Comparison of ENCODE assay signal across 1 cellular context in the genomic region with DNA sequence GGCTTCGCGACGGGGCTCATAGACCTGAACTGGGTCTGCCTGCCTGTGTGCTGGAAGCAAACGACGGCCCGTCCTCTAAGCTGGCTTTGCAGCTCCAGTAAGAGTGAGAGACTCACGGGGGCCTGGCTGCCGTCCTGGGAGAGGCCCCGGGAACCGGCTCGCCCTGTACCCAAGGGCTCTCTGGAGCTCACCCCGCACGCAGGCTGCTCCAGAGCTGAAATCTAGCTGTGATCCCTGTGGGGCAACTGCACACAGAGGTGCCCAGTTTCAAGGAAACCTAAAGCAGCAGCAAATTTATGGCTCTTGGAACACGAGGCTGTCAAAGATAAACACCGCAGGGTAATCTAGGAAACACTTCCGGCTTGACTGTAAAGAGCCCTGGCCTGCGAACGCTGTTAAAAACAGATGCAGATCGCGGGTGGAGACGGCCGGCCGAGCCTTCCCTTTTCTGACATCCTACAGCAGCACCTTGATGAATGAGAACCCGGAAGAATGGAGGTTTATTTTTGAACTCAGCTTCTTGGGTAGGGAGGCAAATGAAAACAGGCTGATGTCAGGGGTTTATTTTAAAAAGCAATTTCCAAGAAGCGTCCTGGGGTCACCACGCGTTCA.
TF ChIP-seq lines count a peak whose summit lies in the region.

No MANE protein-coding gene starts in this region.

TF ChIP-seq in K562, 482 proteins besides CTCF, POLR2A, EP300 and RAD21 (continued from another document and continues in another):
- TF ChIP-seq, protein P1, sequence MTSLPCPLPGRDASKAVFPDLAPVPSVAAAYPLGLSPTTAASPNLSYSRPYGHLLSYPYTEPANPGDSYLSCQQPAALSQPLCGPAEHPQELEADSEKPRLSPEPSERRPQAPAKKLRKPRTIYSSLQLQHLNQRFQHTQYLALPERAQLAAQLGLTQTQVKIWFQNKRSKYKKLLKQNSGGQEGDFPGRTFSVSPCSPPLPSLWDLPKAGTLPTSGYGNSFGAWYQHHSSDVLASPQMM (CRISPR knock-in tag; IDR thresholded peaks at IDR 0.05): no peak
- no peak for TF ChIP-seq POU5F1 (IDR thresholded peaks at IDR 0.05; ENCODE audit: borderline replicate concordance, low read depth, low read length, partially characterized antibody)
- peak; percentile 43; the same call in 1 of the 2 replicates for TF ChIP-seq MTA2 (IDR thresholded peaks at IDR 0.05; ENCODE audit: low read depth)
- no peak for TF ChIP-seq EWSR1 (IDR thresholded peaks at IDR 0.05; ENCODE audit: borderline replicate concordance, low read depth, partially characterized antibody)
- TF ChIP-seq ZNF589 (CRISPR knock-in tag; IDR thresholded peaks at IDR 0.05; ENCODE audit: low read depth): peak; percentile 97
- TF ChIP-seq, protein P2, sequence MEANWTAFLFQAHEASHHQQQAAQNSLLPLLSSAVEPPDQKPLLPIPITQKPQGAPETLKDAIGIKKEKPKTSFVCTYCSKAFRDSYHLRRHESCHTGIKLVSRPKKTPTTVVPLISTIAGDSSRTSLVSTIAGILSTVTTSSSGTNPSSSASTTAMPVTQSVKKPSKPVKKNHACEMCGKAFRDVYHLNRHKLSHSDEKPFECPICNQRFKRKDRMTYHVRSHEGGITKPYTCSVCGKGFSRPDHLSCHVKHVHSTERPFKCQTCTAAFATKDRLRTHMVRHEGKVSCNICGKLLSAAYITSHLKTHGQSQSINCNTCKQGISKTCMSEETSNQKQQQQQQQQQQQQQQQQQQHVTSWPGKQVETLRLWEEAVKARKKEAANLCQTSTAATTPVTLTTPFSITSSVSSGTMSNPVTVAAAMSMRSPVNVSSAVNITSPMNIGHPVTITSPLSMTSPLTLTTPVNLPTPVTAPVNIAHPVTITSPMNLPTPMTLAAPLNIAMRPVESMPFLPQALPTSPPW (CRISPR knock-in tag; IDR thresholded peaks at IDR 0.05): no peak; the same call in 1 of the 2 replicates
- TF ChIP-seq, protein P3, sequence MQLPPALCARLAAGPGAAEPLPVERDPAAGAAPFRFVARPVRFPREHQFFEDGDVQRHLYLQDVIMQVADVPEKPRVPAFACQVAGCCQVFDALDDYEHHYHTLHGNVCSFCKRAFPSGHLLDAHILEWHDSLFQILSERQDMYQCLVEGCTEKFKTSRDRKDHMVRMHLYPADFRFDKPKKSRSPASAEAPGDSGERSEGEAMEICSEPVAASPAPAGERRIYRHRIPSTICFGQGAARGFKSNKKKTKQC (CRISPR knock-in tag; IDR thresholded peaks at IDR 0.05): 0 out of 2 replicates have a peak, but pooled peaks have one; percentile 17
- TF ChIP-seq EGR1 (conservative IDR thresholded peaks at IDR 0.05): no peak
- no peak for TF ChIP-seq ZNF780A (CRISPR knock-in tag; IDR thresholded peaks at IDR 0.05)
- no peak for TF ChIP-seq POLR2B (IDR thresholded peaks at IDR 0.05; ENCODE audit: low read depth, partially characterized antibody)
- TF ChIP-seq PTBP1 (IDR thresholded peaks at IDR 0.05; ENCODE audit: low read depth, low read length): no peak
- TF ChIP-seq SMARCB1 (IDR thresholded peaks at IDR 0.05; ENCODE audit: insufficient read length, low read depth): no peak
- TF ChIP-seq COPS2 (conservative IDR thresholded peaks at IDR 0.05): no peak
- TF ChIP-seq ETS2 (tag; IDR thresholded peaks at IDR 0.05; ENCODE audit: borderline replicate concordance, poor library complexity, severe bottlenecking): no peak
- TF ChIP-seq CEBPB (tag; IDR thresholded peaks at IDR 0.05): no peak
- TF ChIP-seq, protein P4, sequence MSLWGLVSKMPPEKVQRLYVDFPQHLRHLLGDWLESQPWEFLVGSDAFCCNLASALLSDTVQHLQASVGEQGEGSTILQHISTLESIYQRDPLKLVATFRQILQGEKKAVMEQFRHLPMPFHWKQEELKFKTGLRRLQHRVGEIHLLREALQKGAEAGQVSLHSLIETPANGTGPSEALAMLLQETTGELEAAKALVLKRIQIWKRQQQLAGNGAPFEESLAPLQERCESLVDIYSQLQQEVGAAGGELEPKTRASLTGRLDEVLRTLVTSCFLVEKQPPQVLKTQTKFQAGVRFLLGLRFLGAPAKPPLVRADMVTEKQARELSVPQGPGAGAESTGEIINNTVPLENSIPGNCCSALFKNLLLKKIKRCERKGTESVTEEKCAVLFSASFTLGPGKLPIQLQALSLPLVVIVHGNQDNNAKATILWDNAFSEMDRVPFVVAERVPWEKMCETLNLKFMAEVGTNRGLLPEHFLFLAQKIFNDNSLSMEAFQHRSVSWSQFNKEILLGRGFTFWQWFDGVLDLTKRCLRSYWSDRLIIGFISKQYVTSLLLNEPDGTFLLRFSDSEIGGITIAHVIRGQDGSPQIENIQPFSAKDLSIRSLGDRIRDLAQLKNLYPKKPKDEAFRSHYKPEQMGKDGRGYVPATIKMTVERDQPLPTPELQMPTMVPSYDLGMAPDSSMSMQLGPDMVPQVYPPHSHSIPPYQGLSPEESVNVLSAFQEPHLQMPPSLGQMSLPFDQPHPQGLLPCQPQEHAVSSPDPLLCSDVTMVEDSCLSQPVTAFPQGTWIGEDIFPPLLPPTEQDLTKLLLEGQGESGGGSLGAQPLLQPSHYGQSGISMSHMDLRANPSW (CRISPR knock-in tag; IDR thresholded peaks at IDR 0.05): no peak
- TF ChIP-seq PHF21A (IDR thresholded peaks at IDR 0.05; ENCODE audit: borderline replicate concordance, low read depth): no peak
- TF ChIP-seq RB1 (IDR thresholded peaks at IDR 0.05; ENCODE audit: low read depth): no peak
- 0 out of 2 replicates have a peak, but pooled peaks have one; percentile 50 for TF ChIP-seq KLF1 (tag; IDR thresholded peaks at IDR 0.05)
- no peak for TF ChIP-seq PTRF (tag; IDR thresholded peaks at IDR 0.05)
- no peak for TF ChIP-seq MCM7 (IDR thresholded peaks at IDR 0.05)
- TF ChIP-seq NR4A1 (CRISPR knock-in tag; IDR thresholded peaks at IDR 0.05): no peak
- TF ChIP-seq NR4A1 (tag; IDR thresholded peaks at IDR 0.05): peak; percentile 73; the same call in 1 of the 2 replicates
- TF ChIP-seq ZNF436 (CRISPR knock-in tag; IDR thresholded peaks at IDR 0.05): no peak
- TF ChIP-seq YBX1 (IDR thresholded peaks at IDR 0.05): no peak
- TF ChIP-seq, protein P5, sequence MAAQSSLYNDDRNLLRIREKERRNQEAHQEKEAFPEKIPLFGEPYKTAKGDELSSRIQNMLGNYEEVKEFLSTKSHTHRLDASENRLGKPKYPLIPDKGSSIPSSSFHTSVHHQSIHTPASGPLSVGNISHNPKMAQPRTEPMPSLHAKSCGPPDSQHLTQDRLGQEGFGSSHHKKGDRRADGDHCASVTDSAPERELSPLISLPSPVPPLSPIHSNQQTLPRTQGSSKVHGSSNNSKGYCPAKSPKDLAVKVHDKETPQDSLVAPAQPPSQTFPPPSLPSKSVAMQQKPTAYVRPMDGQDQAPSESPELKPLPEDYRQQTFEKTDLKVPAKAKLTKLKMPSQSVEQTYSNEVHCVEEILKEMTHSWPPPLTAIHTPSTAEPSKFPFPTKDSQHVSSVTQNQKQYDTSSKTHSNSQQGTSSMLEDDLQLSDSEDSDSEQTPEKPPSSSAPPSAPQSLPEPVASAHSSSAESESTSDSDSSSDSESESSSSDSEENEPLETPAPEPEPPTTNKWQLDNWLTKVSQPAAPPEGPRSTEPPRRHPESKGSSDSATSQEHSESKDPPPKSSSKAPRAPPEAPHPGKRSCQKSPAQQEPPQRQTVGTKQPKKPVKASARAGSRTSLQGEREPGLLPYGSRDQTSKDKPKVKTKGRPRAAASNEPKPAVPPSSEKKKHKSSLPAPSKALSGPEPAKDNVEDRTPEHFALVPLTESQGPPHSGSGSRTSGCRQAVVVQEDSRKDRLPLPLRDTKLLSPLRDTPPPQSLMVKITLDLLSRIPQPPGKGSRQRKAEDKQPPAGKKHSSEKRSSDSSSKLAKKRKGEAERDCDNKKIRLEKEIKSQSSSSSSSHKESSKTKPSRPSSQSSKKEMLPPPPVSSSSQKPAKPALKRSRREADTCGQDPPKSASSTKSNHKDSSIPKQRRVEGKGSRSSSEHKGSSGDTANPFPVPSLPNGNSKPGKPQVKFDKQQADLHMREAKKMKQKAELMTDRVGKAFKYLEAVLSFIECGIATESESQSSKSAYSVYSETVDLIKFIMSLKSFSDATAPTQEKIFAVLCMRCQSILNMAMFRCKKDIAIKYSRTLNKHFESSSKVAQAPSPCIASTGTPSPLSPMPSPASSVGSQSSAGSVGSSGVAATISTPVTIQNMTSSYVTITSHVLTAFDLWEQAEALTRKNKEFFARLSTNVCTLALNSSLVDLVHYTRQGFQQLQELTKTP (IDR thresholded peaks at IDR 0.05; ENCODE audit: low read depth in 1 of 2, partially characterized antibody in 2 of 2): peak in 1 of 2 experiments; percentile 65
- TF ChIP-seq ASH1L (IDR thresholded peaks at IDR 0.05; ENCODE audit: borderline replicate concordance, low read depth, partially characterized antibody): peak; percentile 39
- TF ChIP-seq MBD2 (IDR thresholded peaks at IDR 0.05; ENCODE audit: borderline replicate concordance, low read depth): peak; percentile 60
- no peak for TF ChIP-seq SRF (CRISPR knock-in tag; IDR thresholded peaks at IDR 0.05)
- TF ChIP-seq, protein P6, sequence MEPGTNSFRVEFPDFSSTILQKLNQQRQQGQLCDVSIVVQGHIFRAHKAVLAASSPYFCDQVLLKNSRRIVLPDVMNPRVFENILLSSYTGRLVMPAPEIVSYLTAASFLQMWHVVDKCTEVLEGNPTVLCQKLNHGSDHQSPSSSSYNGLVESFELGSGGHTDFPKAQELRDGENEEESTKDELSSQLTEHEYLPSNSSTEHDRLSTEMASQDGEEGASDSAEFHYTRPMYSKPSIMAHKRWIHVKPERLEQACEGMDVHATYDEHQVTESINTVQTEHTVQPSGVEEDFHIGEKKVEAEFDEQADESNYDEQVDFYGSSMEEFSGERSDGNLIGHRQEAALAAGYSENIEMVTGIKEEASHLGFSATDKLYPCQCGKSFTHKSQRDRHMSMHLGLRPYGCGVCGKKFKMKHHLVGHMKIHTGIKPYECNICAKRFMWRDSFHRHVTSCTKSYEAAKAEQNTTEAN (CRISPR knock-in tag; IDR thresholded peaks at IDR 0.05): no peak
- TF ChIP-seq, protein P7, sequence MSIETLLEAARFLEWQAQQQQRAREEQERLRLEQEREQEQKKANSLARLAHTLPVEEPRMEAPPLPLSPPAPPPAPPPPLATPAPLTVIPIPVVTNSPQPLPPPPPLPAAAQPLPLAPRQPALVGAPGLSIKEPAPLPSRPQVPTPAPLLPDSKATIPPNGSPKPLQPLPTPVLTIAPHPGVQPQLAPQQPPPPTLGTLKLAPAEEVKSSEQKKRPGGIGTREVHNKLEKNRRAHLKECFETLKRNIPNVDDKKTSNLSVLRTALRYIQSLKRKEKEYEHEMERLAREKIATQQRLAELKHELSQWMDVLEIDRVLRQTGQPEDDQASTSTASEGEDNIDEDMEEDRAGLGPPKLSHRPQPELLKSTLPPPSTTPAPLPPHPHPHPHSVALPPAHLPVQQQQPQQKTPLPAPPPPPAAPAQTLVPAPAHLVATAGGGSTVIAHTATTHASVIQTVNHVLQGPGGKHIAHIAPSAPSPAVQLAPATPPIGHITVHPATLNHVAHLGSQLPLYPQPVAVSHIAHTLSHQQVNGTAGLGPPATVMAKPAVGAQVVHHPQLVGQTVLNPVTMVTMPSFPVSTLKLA (conservative IDR thresholded peaks at IDR 0.05): peak; percentile 88 to 93
- TF ChIP-seq EZH2 (IDR thresholded peaks at IDR 0.05; ENCODE audit: borderline replicate concordance, low read depth, low read length): no peak
- no peak; the same call in none of the 2 replicates for TF ChIP-seq CREM (IDR thresholded peaks at IDR 0.05; ENCODE audit: low read depth)
- TF ChIP-seq ZNF232 (CRISPR knock-in tag; IDR thresholded peaks at IDR 0.05): no peak
- TF ChIP-seq, protein P8, sequence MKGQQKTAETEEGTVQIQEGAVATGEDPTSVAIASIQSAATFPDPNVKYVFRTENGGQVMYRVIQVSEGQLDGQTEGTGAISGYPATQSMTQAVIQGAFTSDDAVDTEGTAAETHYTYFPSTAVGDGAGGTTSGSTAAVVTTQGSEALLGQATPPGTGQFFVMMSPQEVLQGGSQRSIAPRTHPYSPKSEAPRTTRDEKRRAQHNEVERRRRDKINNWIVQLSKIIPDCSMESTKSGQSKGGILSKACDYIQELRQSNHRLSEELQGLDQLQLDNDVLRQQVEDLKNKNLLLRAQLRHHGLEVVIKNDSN (CRISPR knock-in tag; IDR thresholded peaks at IDR 0.05): 0 out of 2 replicates have a peak, but pooled peaks have one; percentile 30
- TF ChIP-seq SMARCA5 (IDR thresholded peaks at IDR 0.05): no peak
- TF ChIP-seq MAFG (tag; conservative IDR thresholded peaks at IDR 0.05): no peak
- TF ChIP-seq ZNF263 (CRISPR knock-in tag; IDR thresholded peaks at IDR 0.05; ENCODE audit: borderline replicate concordance): no peak
- TF ChIP-seq NONO (IDR thresholded peaks at IDR 0.05; ENCODE audit: low read depth in 2 of 2, low read length in 1 of 2): no peak
- TF ChIP-seq KLF6 (CRISPR knock-in tag; IDR thresholded peaks at IDR 0.05; ENCODE audit: borderline replicate concordance): peak; percentile 71; the same call in 1 of the 2 replicates
- TF ChIP-seq ZNF586 (CRISPR knock-in tag; conservative IDR thresholded peaks at IDR 0.05): no peak
- 0 out of 2 replicates have a peak, but pooled peaks have one; percentile 6 for TF ChIP-seq ZNF707 (CRISPR knock-in tag; conservative IDR thresholded peaks at IDR 0.05)
- TF ChIP-seq, protein P9, sequence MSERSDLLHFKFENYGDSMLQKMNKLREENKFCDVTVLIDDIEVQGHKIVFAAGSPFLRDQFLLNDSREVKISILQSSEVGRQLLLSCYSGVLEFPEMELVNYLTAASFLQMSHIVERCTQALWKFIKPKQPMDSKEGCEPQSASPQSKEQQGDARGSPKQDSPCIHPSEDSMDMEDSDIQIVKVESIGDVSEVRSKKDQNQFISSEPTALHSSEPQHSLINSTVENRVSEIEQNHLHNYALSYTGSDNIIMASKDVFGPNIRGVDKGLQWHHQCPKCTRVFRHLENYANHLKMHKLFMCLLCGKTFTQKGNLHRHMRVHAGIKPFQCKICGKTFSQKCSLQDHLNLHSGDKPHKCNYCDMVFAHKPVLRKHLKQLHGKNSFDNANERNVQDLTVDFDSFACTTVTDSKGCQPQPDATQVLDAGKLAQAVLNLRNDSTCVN (CRISPR knock-in tag; IDR thresholded peaks at IDR 0.05): 0 out of 2 replicates have a peak, but pooled peaks have one; percentile 5
- no peak for TF ChIP-seq SIRT6 (IDR thresholded peaks at IDR 0.05; ENCODE audit: low read depth, low read length)
- TF ChIP-seq POLR3G (IDR thresholded peaks at IDR 0.05; ENCODE audit: extremely low read depth, insufficient read length, insufficient replicate concordance): no peak
- no peak for TF ChIP-seq ZNF347 (CRISPR knock-in tag; IDR thresholded peaks at IDR 0.05; ENCODE audit: low read depth)
- TF ChIP-seq, protein P10, sequence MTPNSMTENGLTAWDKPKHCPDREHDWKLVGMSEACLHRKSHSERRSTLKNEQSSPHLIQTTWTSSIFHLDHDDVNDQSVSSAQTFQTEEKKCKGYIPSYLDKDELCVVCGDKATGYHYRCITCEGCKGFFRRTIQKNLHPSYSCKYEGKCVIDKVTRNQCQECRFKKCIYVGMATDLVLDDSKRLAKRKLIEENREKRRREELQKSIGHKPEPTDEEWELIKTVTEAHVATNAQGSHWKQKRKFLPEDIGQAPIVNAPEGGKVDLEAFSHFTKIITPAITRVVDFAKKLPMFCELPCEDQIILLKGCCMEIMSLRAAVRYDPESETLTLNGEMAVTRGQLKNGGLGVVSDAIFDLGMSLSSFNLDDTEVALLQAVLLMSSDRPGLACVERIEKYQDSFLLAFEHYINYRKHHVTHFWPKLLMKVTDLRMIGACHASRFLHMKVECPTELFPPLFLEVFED (CRISPR knock-in tag; conservative IDR thresholded peaks at IDR 0.05): no peak
